Comparison of ENCODE assay signal across 32 cellular contexts in genomic region chr7:156000601-156001396, GRCh38.
DNase-seq lines count a peak whose midpoint lies in the region; ATAC-seq, FAIRE-seq and TF ChIP-seq lines count a peak whose summit lies in the region.
"Had no signal": no experiment of that assay in that cellular context is flagged by ENCODE, and none has a peak within 500 bp of the region (broad histone marks: within the 10 kb centered on the region; RNA-seq: fewer than 3 reads in every experiment).

No MANE protein-coding gene starts in this region.

- 53% methylated on average over 23 of the region's 27 CpGs for WGBS in HepG2 (ENCODE audit: low lambda C conversion rate)
- 83% methylated on average over 15 of the region's 27 CpGs for WGBS in right lobe of liver (ENCODE audit: insufficient coverage, low coverage, low lambda C conversion rate, missing lambda C conversion rate)

- FAIRE-seq in HepG2 (lab: Jason Lieb, UNC) = no peak
- FAIRE-seq: endometrium, GM12891, H54 had no signal

- peaks cover 11% of the 10 kb centered on the region; the same call in 1 of the 2 replicates for H3K4me1 ChIP-seq in HepG2 (ENCODE audit: insufficient read depth, low read length)
- H3K4me1 ChIP-seq in right lobe of liver = no peaks in the 10 kb centered on the region
- H3K4me1 ChIP-seq: gastroesophageal sphincter, left lung, right atrium auricular region, tibial nerve had no signal

- no peak overlapping the region for H2AFZ ChIP-seq in HepG2 (ENCODE audit: low read length)

- peak; percentile 13; the same call in 1 of the 3 replicates for ATAC-seq in HepG2
- ATAC-seq in right lobe of liver = no peak
- peak; percentile 48 for ATAC-seq in activated naive CD8-positive, alpha-beta T cell treated with anti-CD3 and anti-CD28 coated beads, Interleukin-2, amount 50 U/mL, for 24 hours
- no peak for ATAC-seq in GM18520 (IDR thresholded peaks at IDR 0.05; ENCODE audit: unreplicated experiment)
- ATAC-seq in HG02973 (IDR thresholded peaks at IDR 0.05; ENCODE audit: unreplicated experiment) = no peak
- ATAC-seq: gastroesophageal sphincter; left lung; naive thymus-derived CD4-positive, alpha-beta T cell had no signal

- H3K27ac Mint-ChIP-seq in activated naive CD8-positive, alpha-beta T cell treated with anti-CD3 and anti-CD28 coated beads, Interleukin-2, amount 50 U/mL, for 24 hours = no peak overlapping the region
- peak overlapping the region; percentile 26 for H3K27ac Mint-ChIP-seq in stimulated activated naive CD8-positive, alpha-beta T cell treated with anti-CD3 and anti-CD28 coated beads, Interleukin-15, Interleukin-2, amounts not matched to agents 100 ng/mL and 50 ng/mL, for 24 hours
- H3K27ac Mint-ChIP-seq in CD14-positive monocyte = no peak overlapping the region
- H3K27ac Mint-ChIP-seq: activated B cell treated with CpG ODN at 0.5 μM for 24 hours; activated naive CD4-positive, alpha-beta T cell treated with anti-CD3 and anti-CD28 coated beads for 36 hours; immature natural killer cell had no signal

- H3K9me3 Mint-ChIP-seq in activated naive CD8-positive, alpha-beta T cell treated with anti-CD3 and anti-CD28 coated beads, Interleukin-2, amount 50 U/mL, for 24 hours = no peaks in the 10 kb centered on the region
- no peaks in the 10 kb centered on the region for H3K9me3 Mint-ChIP-seq in stimulated activated naive CD8-positive, alpha-beta T cell treated with anti-CD3 and anti-CD28 coated beads, Interleukin-15, Interleukin-2, amounts not matched to agents 100 ng/mL and 50 ng/mL, for 24 hours
- peaks cover 0 to 6% (median 0%) of the 10 kb centered on the region in 7 donors for H3K9me3 Mint-ChIP-seq in CD14-positive monocyte
- H3K9me3 Mint-ChIP-seq: activated B cell treated with CpG ODN at 0.5 μM for 24 hours; activated naive CD4-positive, alpha-beta T cell treated with anti-CD3 and anti-CD28 coated beads for 36 hours; naive thymus-derived CD4-positive, alpha-beta T cell had no signal

- peaks cover 5% of the 10 kb centered on the region for H3K27me3 Mint-ChIP-seq in activated naive CD8-positive, alpha-beta T cell treated with anti-CD3 and anti-CD28 coated beads, Interleukin-2, amount 50 U/mL, for 24 hours
- H3K27me3 Mint-ChIP-seq in stimulated activated naive CD8-positive, alpha-beta T cell treated with anti-CD3 and anti-CD28 coated beads, Interleukin-15, Interleukin-2, amounts not matched to agents 100 ng/mL and 50 ng/mL, for 24 hours = peaks cover 8% of the 10 kb centered on the region
- H3K27me3 Mint-ChIP-seq in CD14-positive monocyte (ENCODE audit: low read depth in 3 of 3) = peaks cover 14 to 17% (median 16%) of the 10 kb centered on the region in 3 donors
- H3K27me3 Mint-ChIP-seq: activated B cell treated with CpG ODN at 0.5 μM for 24 hours had no signal

- H3K4me1 Mint-ChIP-seq in activated naive CD8-positive, alpha-beta T cell treated with anti-CD3 and anti-CD28 coated beads, Interleukin-2, amount 50 U/mL, for 24 hours = peaks cover 50% of the 10 kb centered on the region
- peaks cover 49% of the 10 kb centered on the region for H3K4me1 Mint-ChIP-seq in stimulated activated naive CD8-positive, alpha-beta T cell treated with anti-CD3 and anti-CD28 coated beads, Interleukin-15, Interleukin-2, amounts not matched to agents 100 ng/mL and 50 ng/mL, for 24 hours (ENCODE audit: low read depth)
- peaks cover 16% of the 10 kb centered on the region for H3K4me1 Mint-ChIP-seq in CD14-positive monocyte

- CTCF ChIA-PET in HepG2 (lab: Yijun Ruan, JAX; ENCODE audit: low intra/inter-chr PET ratio, low total read pairs) = no interaction called here

- H3K9me3 ChIP-seq in HepG2 (ENCODE audit: low read length) (no peaks in the 10 kb centered on the region), right lobe of liver (no peaks in the 10 kb centered on the region)
- H3K9me3 ChIP-seq: gastroesophageal sphincter, left lung, MG63, ovary, right atrium auricular region, tibial nerve had no signal

- no peaks in the 10 kb centered on the region for H3K79me2 ChIP-seq in HepG2 (ENCODE audit: insufficient read depth, low read length)

- no peaks in the 10 kb centered on the region for H4K20me1 ChIP-seq in HepG2 (ENCODE audit: insufficient read depth, low read length)

- H3K36me3 ChIP-seq in HepG2 (replicated peaks in 1 of 2; ENCODE audit: control insufficient read depth in 1 of 2, insufficient read depth in 2 of 2, low read length in 2 of 2) = no peaks in the 10 kb centered on the region
- H3K36me3 ChIP-seq in right lobe of liver = no peaks in the 10 kb centered on the region
- H3K36me3 ChIP-seq: gastroesophageal sphincter, left lung, MG63, ovary, right atrium auricular region, tibial nerve had no signal

- H3K4me2 ChIP-seq in HepG2 (ENCODE audit: low read depth, low read length) = no peak overlapping the region

- intact Hi-C loops in HepG2 (cut with micrococcal nuclease; ENCODE audit: unreplicated experiment) = no loop called here
- intact Hi-C loops in right lobe of liver (cut with DNase I) = no loop called here
- intact Hi-C loops in CD14-positive monocyte (cut with micrococcal nuclease) = no loop called here

- H3K4me3 Mint-ChIP-seq in activated naive CD8-positive, alpha-beta T cell treated with anti-CD3 and anti-CD28 coated beads, Interleukin-2, amount 50 U/mL, for 24 hours = no peak overlapping the region
- no peak overlapping the region for H3K4me3 Mint-ChIP-seq in stimulated activated naive CD8-positive, alpha-beta T cell treated with anti-CD3 and anti-CD28 coated beads, Interleukin-15, Interleukin-2, amounts not matched to agents 100 ng/mL and 50 ng/mL, for 24 hours
- H3K4me3 Mint-ChIP-seq in CD14-positive monocyte = no peak overlapping the region
- H3K4me3 Mint-ChIP-seq: activated B cell treated with CpG ODN at 0.5 μM for 24 hours; activated naive CD4-positive, alpha-beta T cell treated with anti-CD3 and anti-CD28 coated beads for 36 hours; immature natural killer cell had no signal

- BruUV-seq in HepG2 (replicated peaks; lab: Mats Ljungman, UMichigan) = no TSS peak

- H3K27ac ChIP-seq in HepG2 (ENCODE audit: extremely low read length, insufficient read depth, low read length) (no peak overlapping the region), right lobe of liver (no peak overlapping the region)
- H3K27ac ChIP-seq: gastroesophageal sphincter, left lung, ovary, right atrium auricular region, tibial nerve had no signal

- POLR2A ChIA-PET in HepG2 (lab: Yijun Ruan, JAX) = no interaction called here

- H3K9ac ChIP-seq in HepG2 (ENCODE audit: insufficient read depth, low read depth, low read length) = no peak overlapping the region

- no peaks in the 10 kb centered on the region for H3K36me3 Mint-ChIP-seq in activated naive CD8-positive, alpha-beta T cell treated with anti-CD3 and anti-CD28 coated beads, Interleukin-2, amount 50 U/mL, for 24 hours (ENCODE audit: low read depth)
- no peaks in the 10 kb centered on the region for H3K36me3 Mint-ChIP-seq in stimulated activated naive CD8-positive, alpha-beta T cell treated with anti-CD3 and anti-CD28 coated beads, Interleukin-15, Interleukin-2, amounts not matched to agents 100 ng/mL and 50 ng/mL, for 24 hours (ENCODE audit: low read depth)
- H3K36me3 Mint-ChIP-seq in CD14-positive monocyte = no peaks in the 10 kb centered on the region
- H3K36me3 Mint-ChIP-seq: immature natural killer cell; naive thymus-derived CD4-positive, alpha-beta T cell had no signal

- H3K27me3 ChIP-seq in HepG2 (ENCODE audit: control insufficient read depth in 1 of 2, insufficient read depth in 2 of 2, low read length in 2 of 2) (peaks cover 11 to 94% of the 10 kb centered on the region in 2 experiments), right lobe of liver (no peaks in the 10 kb centered on the region)
- H3K27me3 ChIP-seq: MG63, ovary, right atrium auricular region, tibial nerve had no signal

- H3K4me3 ChIP-seq in HepG2 (replicated peaks in 1 of 3; ENCODE audit: insufficient read depth in 1 of 3, low read depth in 2 of 3, low read length in 3 of 3) (no peak overlapping the region), right lobe of liver (no peak overlapping the region)
- H3K4me3 ChIP-seq: gastroesophageal sphincter, left lung, MG63, ovary, right atrium auricular region, tibial nerve had no signal

- TF ChIP-seq CTCF in HepG2 (CRISPR knock-in tag; IDR thresholded peaks at IDR 0.05) = 0 out of 2 replicates have a peak, but pooled peaks have one; percentile 29
- no peak for TF ChIP-seq CTCF in right lobe of liver (IDR thresholded peaks at IDR 0.05)
- no peak for TF ChIP-seq CTCF in CD14-positive monocyte (IDR thresholded peaks at IDR 0.05)

- TF ChIP-seq POLR2A in HepG2 (IDR thresholded peaks at IDR 0.05; ENCODE audit: insufficient read depth in 1 of 2, low read depth in 2 of 2, low read length in 2 of 2) (no peak), right lobe of liver (IDR thresholded peaks at IDR 0.05) (no peak)

- no peak for TF ChIP-seq EP300 in HepG2 (IDR thresholded peaks at IDR 0.05; ENCODE audit: low read depth in 2 of 2, low read length in 2 of 2)
- TF ChIP-seq EP300 in HepG2 (CRISPR knock-in tag; IDR thresholded peaks at IDR 0.05; ENCODE audit: borderline replicate concordance) = no peak

- TF ChIP-seq RAD21 in HepG2 (CRISPR knock-in tag; IDR thresholded peaks at IDR 0.05) = no peak

- DNase-seq in HepG2 (ENCODE audit: low spot score) (no peak), right lobe of liver (no peak), MV-4-11 (lab: John Stamatoyannopoulos, UW) (peak; percentile 85), CD14-positive monocyte (ENCODE audit: low spot score) (no peak)
- DNase-seq in activated naive CD8-positive, alpha-beta T cell treated with anti-CD3 and anti-CD28 coated beads, Interleukin-2, amount 50 U/mL, for 24 hours = no peak
- DNase-seq: activated B cell treated with CpG ODN at 0.5 μM for 24 hours; activated CD4-positive, alpha-beta T cell treated with anti-CD3 and anti-CD28 coated beads, Interleukin-2, amount 50 U/mL, for 48 hours; activated naive CD4-positive, alpha-beta T cell treated with anti-CD3 and anti-CD28 coated beads for 36 hours; cortex of kidney; hippocampal formation; immature natural killer cell; MG63; naive thymus-derived CD4-positive, alpha-beta T cell; NCI-H146; NCI-H2171; NCI-H524; SHP77; stimulated activated CD4-positive, alpha-beta T cell treated with anti-CD3 and anti-CD28 coated beads, Interleukin-12 subunit alpha, Interleukin-12 subunit beta, amount 100 ng/mL, for 4 hours; stimulated activated CD4-positive, alpha-beta T cell treated with anti-CD3 and anti-CD28 coated beads, Interleukin-4, amount 100 ng/mL, for 4 hours; SW 1271; T1000 had no signal

- in situ Hi-C loops in HepG2 (cut with HindIII; ENCODE audit: extremely low pct_ligation_motif_present, low pct_unique_long_range_greater_than_20kb) = no loop called here

TF ChIP-seq in HepG2, 621 proteins besides CTCF, POLR2A, EP300 and RAD21 (continues in another document):
- no peak for TF ChIP-seq KLF15 (CRISPR knock-in tag; IDR thresholded peaks at IDR 0.05; ENCODE audit: borderline replicate concordance)
- TF ChIP-seq RXRB (CRISPR knock-in tag; IDR thresholded peaks at IDR 0.05; ENCODE audit: borderline replicate concordance) = no peak
- no peak for TF ChIP-seq ATM (IDR thresholded peaks at IDR 0.05; ENCODE audit: borderline replicate concordance)
- TF ChIP-seq NCOR1 (IDR thresholded peaks at IDR 0.05; ENCODE audit: borderline replicate concordance, low read length) = no peak

Comparison
In these comparisons a context has a peak if more than half of its experiments do, and no peak if none do; other contexts are left out.
1. ATAC-seq: peak in HepG2 (single experiment) and activated naive CD8-positive, alpha-beta T cell treated with anti-CD3 and anti-CD28 coated beads, Interleukin-2, amount 50 U/mL, for 24 hours (single experiment); none in right lobe of liver (0 of 4), GM18520 (single experiment) and HG02973 (single experiment).